In the genomic region with DNA sequence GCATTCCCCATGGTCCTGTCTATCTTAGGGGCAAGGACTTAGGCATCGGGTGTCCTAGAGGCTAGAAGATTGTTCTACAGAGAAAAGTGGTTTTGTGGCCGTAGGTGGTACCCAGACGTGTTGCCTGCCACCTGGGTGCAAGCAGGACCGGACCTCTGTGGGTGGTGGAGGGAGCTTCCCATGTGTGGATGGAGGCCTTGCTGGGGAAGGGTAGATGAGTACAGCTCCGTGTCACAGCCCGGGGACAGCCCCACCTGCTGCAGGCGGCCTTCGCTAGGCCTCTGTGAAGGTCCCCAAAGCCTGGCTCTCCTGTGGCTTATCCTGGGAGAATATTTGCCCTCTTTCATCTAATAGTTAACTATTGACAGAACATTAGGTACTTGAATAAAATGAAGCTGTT, we compare ENCODE assay signal across 2 cellular contexts.
TF ChIP-seq lines count a peak whose summit lies in the region.

No MANE protein-coding gene starts in this region.

TF ChIP-seq in SK-N-SH, 30 proteins besides CTCF, POLR2A, EP300 and RAD21 (continued from another document):
- TF ChIP-seq TEAD4 (IDR thresholded peaks at IDR 0.05; ENCODE audit: borderline replicate concordance, insufficient read depth) (no peak), NRF1 (IDR thresholded peaks at IDR 0.05; ENCODE audit: low read depth, low read length) (no peak)
- TF ChIP-seq, protein P1, sequence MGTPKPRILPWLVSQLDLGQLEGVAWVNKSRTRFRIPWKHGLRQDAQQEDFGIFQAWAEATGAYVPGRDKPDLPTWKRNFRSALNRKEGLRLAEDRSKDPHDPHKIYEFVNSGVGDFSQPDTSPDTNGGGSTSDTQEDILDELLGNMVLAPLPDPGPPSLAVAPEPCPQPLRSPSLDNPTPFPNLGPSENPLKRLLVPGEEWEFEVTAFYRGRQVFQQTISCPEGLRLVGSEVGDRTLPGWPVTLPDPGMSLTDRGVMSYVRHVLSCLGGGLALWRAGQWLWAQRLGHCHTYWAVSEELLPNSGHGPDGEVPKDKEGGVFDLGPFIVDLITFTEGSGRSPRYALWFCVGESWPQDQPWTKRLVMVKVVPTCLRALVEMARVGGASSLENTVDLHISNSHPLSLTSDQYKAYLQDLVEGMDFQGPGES (IDR thresholded peaks at IDR 0.05; ENCODE audit: low read depth, low read length), result no peak
TF ChIP-seq in SK-N-SH: peak in this region for 0.

TF ChIP-seq in SK-N-SH treated with all-trans-retinoic acid at 6 μM for 48 hours, 23 proteins besides CTCF, POLR2A, EP300 and RAD21 (continued from another document):
- TF ChIP-seq, protein P2, sequence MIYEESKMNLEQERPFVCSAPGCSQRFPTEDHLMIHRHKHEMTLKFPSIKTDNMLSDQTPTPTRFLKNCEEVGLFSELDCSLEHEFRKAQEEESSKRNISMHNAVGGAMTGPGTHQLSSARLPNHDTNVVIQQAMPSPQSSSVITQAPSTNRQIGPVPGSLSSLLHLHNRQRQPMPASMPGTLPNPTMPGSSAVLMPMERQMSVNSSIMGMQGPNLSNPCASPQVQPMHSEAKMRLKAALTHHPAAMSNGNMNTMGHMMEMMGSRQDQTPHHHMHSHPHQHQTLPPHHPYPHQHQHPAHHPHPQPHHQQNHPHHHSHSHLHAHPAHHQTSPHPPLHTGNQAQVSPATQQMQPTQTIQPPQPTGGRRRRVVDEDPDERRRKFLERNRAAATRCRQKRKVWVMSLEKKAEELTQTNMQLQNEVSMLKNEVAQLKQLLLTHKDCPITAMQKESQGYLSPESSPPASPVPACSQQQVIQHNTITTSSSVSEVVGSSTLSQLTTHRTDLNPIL (CRISPR knock-in tag; IDR thresholded peaks at IDR 0.05; ENCODE audit: low read depth), result no peak
- TF ChIP-seq, protein P3, sequence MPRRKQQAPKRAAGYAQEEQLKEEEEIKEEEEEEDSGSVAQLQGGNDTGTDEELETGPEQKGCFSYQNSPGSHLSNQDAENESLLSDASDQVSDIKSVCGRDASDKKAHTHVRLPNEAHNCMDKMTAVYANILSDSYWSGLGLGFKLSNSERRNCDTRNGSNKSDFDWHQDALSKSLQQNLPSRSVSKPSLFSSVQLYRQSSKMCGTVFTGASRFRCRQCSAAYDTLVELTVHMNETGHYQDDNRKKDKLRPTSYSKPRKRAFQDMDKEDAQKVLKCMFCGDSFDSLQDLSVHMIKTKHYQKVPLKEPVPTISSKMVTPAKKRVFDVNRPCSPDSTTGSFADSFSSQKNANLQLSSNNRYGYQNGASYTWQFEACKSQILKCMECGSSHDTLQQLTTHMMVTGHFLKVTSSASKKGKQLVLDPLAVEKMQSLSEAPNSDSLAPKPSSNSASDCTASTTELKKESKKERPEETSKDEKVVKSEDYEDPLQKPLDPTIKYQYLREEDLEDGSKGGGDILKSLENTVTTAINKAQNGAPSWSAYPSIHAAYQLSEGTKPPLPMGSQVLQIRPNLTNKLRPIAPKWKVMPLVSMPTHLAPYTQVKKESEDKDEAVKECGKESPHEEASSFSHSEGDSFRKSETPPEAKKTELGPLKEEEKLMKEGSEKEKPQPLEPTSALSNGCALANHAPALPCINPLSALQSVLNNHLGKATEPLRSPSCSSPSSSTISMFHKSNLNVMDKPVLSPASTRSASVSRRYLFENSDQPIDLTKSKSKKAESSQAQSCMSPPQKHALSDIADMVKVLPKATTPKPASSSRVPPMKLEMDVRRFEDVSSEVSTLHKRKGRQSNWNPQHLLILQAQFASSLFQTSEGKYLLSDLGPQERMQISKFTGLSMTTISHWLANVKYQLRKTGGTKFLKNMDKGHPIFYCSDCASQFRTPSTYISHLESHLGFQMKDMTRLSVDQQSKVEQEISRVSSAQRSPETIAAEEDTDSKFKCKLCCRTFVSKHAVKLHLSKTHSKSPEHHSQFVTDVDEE (CRISPR knock-in tag; IDR thresholded peaks at IDR 0.05), result no peak
- TF ChIP-seq PPARA (CRISPR knock-in tag; IDR thresholded peaks at IDR 0.05; ENCODE audit: borderline replicate concordance) (no peak), TCF4 (CRISPR knock-in tag; IDR thresholded peaks at IDR 0.05; ENCODE audit: borderline replicate concordance) (no peak), TOX (CRISPR knock-in tag; IDR thresholded peaks at IDR 0.05; ENCODE audit: borderline replicate concordance) (no peak), BACH2 (CRISPR knock-in tag; IDR thresholded peaks at IDR 0.05; ENCODE audit: borderline replicate concordance) (no peak), ESRRG (CRISPR knock-in tag; IDR thresholded peaks at IDR 0.05) (no peak), ZFP3 (CRISPR knock-in tag; IDR thresholded peaks at IDR 0.05) (no peak), GLIS3 (CRISPR knock-in tag; IDR thresholded peaks at IDR 0.05) (no peak), RARB (CRISPR knock-in tag; IDR thresholded peaks at IDR 0.05) (no peak), ZFP30 (CRISPR knock-in tag; IDR thresholded peaks at IDR 0.05) (no peak)
- TF ChIP-seq, protein P4, sequence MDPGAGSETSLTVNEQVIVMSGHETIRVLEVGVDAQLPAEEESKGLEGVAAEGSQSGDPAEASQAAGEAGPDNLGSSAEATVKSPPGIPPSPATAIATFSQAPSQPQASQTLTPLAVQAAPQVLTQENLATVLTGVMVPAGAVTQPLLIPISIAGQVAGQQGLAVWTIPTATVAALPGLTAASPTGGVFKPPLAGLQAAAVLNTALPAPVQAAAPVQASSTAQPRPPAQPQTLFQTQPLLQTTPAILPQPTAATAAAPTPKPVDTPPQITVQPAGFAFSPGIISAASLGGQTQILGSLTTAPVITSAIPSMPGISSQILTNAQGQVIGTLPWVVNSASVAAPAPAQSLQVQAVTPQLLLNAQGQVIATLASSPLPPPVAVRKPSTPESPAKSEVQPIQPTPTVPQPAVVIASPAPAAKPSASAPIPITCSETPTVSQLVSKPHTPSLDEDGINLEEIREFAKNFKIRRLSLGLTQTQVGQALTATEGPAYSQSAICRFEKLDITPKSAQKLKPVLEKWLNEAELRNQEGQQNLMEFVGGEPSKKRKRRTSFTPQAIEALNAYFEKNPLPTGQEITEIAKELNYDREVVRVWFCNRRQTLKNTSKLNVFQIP (CRISPR knock-in tag; IDR thresholded peaks at IDR 0.05; ENCODE audit: borderline replicate concordance, low read depth), result no peak
TF ChIP-seq in SK-N-SH treated with all-trans-retinoic acid at 6 μM for 48 hours: peak in this region for 0.
